Comparison of ENCODE assay signal across 8 cellular contexts in the genomic region with DNA sequence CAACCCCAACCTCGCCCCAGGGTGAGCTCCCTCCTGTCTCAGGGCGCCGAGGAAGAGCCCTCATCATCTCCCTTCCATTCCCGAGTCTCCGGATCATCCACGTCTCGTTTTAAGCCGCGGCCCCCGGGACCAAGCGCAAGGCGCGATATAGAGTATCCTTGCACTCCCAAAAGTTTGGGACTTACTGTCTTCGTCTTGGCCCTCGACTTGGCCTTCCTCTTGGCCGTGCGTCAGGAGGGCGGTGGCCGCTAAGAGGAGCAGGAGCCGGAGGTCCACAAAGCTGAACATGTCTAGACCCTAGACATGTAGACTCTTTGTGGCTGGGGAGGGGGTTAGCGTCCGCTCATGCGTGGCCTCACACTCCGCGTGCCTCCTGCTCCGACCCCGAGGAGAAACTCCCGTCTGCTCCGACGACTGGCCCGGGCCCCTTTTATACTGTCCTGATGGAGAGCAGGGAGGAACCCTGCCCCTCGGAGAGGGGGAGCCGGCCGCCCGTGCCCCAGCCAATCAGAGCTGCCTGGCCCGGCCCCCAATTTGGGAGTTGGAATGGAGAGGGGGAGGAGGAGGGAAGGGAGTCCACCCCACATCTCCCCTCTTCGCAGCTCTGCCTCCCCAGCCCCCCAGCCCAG. TPM values are rescaled to one million over a fixed set of nuclear protein-coding genes. Genes with fewer than 3 reads are reported as not detected.
DNase-seq lines count a peak whose midpoint lies in the region; ATAC-seq, FAIRE-seq and TF ChIP-seq lines count a peak whose summit lies in the region.

TSS of gene COL1A1 (minus strand) at position 406 of the 629 bp plus-strand sequence. CDS start at position 288, 118 bp downstream.

- peaks cover 61% of the 10 kb centered on the region for H3K27me3 Mint-ChIP-seq in activated CD4-positive, alpha-beta T cell treated with anti-CD3 and anti-CD28 coated beads, Interleukin-2, amount 10 ng/mL, durations not matched to agents 7 days and 5 days
- H3K27me3 Mint-ChIP-seq in stimulated activated memory B cell treated with anti-CD40 and anti-IgM and Interleukin-4, amounts not matched to agents 10 μg/mL and 1 μg/mL and 100 μg/mL, for 72 hours = peaks cover 67% of the 10 kb centered on the region

- in situ Hi-C loops in K562 (cut with MboI) = no loop called here

- peak within 1 kb of the TSS; percentile 48 to 87; a peak in 3 of 4 replicates for H3K9ac ChIP-seq in K562 (ENCODE audit: insufficient read depth in 1 of 2, low read depth in 2 of 2, low read length in 2 of 2)

- no TSS peak for BruUV-seq in K562 (replicated peaks; lab: Mats Ljungman, UMichigan)

- no peaks in the 10 kb centered on the region for H3K9me3 ChIP-seq in K562 (replicated peaks; ENCODE audit: control insufficient read depth, insufficient read depth, low read depth, low read length)

- H4K20me1 ChIP-seq in K562 (replicated peaks; ENCODE audit: control insufficient read depth, insufficient read depth, low read length) = no peaks in the 10 kb centered on the region

- WGBS in K562 (ENCODE audit: insufficient coverage, low coverage, missing lambda C conversion rate) = 18% methylated on average over 36 of the region's 37 CpGs

- H3K4me1 ChIP-seq in K562 (replicated peaks in 1 of 2; ENCODE audit: control insufficient read depth in 2 of 2, insufficient read depth in 2 of 2, low read length in 2 of 2) = peaks cover 12 to 32% of the 10 kb centered on the region in 2 experiments

- peak within 1 kb of the TSS; percentile 41 for H3K4me3 ChIP-seq in K562

- no peaks in the 10 kb centered on the region for H3K36me3 ChIP-seq in K562 (ENCODE audit: control insufficient read depth, insufficient read depth, low read length)

- TF ChIP-seq RAD21 in K562 (CRISPR knock-in tag; conservative IDR thresholded peaks at IDR 0.05 in 1 of 2, IDR thresholded peaks at IDR 0.05 in 1 of 2) = no peak

- peak within 1 kb of the TSS; percentile 90 for H2AFZ ChIP-seq in K562 (ENCODE audit: low read depth, low read length)

- H3K4me1 Mint-ChIP-seq in activated CD4-positive, alpha-beta T cell treated with anti-CD3 and anti-CD28 coated beads, Interleukin-2, amount 10 ng/mL, durations not matched to agents 7 days and 5 days = peaks cover 22% of the 10 kb centered on the region
- peaks cover 10% of the 10 kb centered on the region for H3K4me1 Mint-ChIP-seq in stimulated activated memory B cell treated with anti-CD40 and anti-IgM and Interleukin-4, amounts not matched to agents 10 μg/mL and 1 μg/mL and 100 μg/mL, for 72 hours

- no peaks in the 10 kb centered on the region for H3K9me3 Mint-ChIP-seq in activated CD4-positive, alpha-beta T cell treated with anti-CD3 and anti-CD28 coated beads, Interleukin-2, amount 10 ng/mL, durations not matched to agents 7 days and 5 days
- no peaks in the 10 kb centered on the region for H3K9me3 Mint-ChIP-seq in stimulated activated memory B cell treated with anti-CD40 and anti-IgM and Interleukin-4, amounts not matched to agents 10 μg/mL and 1 μg/mL and 100 μg/mL, for 72 hours

- peak within 1 kb of the TSS; percentile 9 for H3K27ac Mint-ChIP-seq in activated CD4-positive, alpha-beta T cell treated with anti-CD3 and anti-CD28 coated beads, Interleukin-2, amount 10 ng/mL, durations not matched to agents 7 days and 5 days
- H3K27ac Mint-ChIP-seq in stimulated activated memory B cell treated with anti-CD40 and anti-IgM and Interleukin-4, amounts not matched to agents 10 μg/mL and 1 μg/mL and 100 μg/mL, for 72 hours = no peak within 1 kb of the TSS

- TF ChIP-seq EP300 in K562 (IDR thresholded peaks at IDR 0.05; ENCODE audit: low read length) = no peak

- no peak within 1 kb of the TSS; the same call in 2 of the 3 replicates for H3K27ac ChIP-seq in K562 (ENCODE audit: extremely low read depth, low read depth, low read length)

- peak within 1 kb of the TSS; percentile 64 for H3K4me3 Mint-ChIP-seq in activated CD4-positive, alpha-beta T cell treated with anti-CD3 and anti-CD28 coated beads, Interleukin-2, amount 10 ng/mL, durations not matched to agents 7 days and 5 days
- peak within 1 kb of the TSS; percentile 68 for H3K4me3 Mint-ChIP-seq in stimulated activated memory B cell treated with anti-CD40 and anti-IgM and Interleukin-4, amounts not matched to agents 10 μg/mL and 1 μg/mL and 100 μg/mL, for 72 hours

- peaks cover 5 to 27% of the 10 kb centered on the region in 2 experiments; a peak in 4 of 5 replicates for H3K27me3 ChIP-seq in K562 (ENCODE audit: control insufficient read depth in 2 of 2, insufficient read depth in 2 of 2, low read length in 2 of 2)

- H3K79me2 ChIP-seq in K562 (ENCODE audit: control insufficient read depth, insufficient read depth, low read length) = no peaks in the 10 kb centered on the region

- TF ChIP-seq CTCF in K562 (IDR thresholded peaks at IDR 0.05 in 2 of 3, conservative IDR thresholded peaks at IDR 0.05 in 1 of 3; ENCODE audit: insufficient read depth in 2 of 3, low read depth in 1 of 3, low read length in 3 of 3) = no peak

- no peaks in the 10 kb centered on the region for H3K9me1 ChIP-seq in K562 (ENCODE audit: control insufficient read depth, insufficient read depth, low read length)

- CTCF ChIA-PET in activated CD4-positive, alpha-beta T cell treated with anti-CD3 and anti-CD28 coated beads, Interleukin-2, amount 10 ng/mL, durations not matched to agents 7 days and 5 days (lab: Charles Lee) = interaction anchor here (0.8 to 7.3 kb wide), 24 partner anchors 8 to 196 kb away, joined by 3 to 133 read pairs (median 7); partner anchors contain the start of genes LRRC59 and TMEM92
- CTCF ChIA-PET in K562 (lab: Yijun Ruan, JAX; ENCODE audit: low intra/inter-chr PET ratio) = interaction anchor here (0.7 to 5.1 kb wide), 9 partner anchors 12 to 278 kb away, joined by 3 to 147 read pairs (median 6); partner anchors contain the start of genes RSAD1 and TMEM92

- ATAC-seq in K562 (no peak), GM18498 (IDR thresholded peaks at IDR 0.05; ENCODE audit: unreplicated experiment) (no peak)
- no peak for ATAC-seq in stimulated activated memory B cell treated with anti-CD40 and anti-IgM and Interleukin-4, amounts not matched to agents 10 μg/mL and 1 μg/mL and 100 μg/mL, for 72 hours

- TF ChIP-seq POLR2A in K562 (conservative IDR thresholded peaks at IDR 0.05) = no peak

- no peaks in the 10 kb centered on the region for H3K36me3 Mint-ChIP-seq in activated CD4-positive, alpha-beta T cell treated with anti-CD3 and anti-CD28 coated beads, Interleukin-2, amount 10 ng/mL, durations not matched to agents 7 days and 5 days (ENCODE audit: low read depth)
- H3K36me3 Mint-ChIP-seq in stimulated activated memory B cell treated with anti-CD40 and anti-IgM and Interleukin-4, amounts not matched to agents 10 μg/mL and 1 μg/mL and 100 μg/mL, for 72 hours = no peaks in the 10 kb centered on the region

- no peak for FAIRE-seq in K562 (lab: Jason Lieb, UNC)

- intact Hi-C loops in K562 (cut with micrococcal nuclease) = no loop called here

- POLR2A ChIA-PET in activated CD4-positive, alpha-beta T cell treated with anti-CD3 and anti-CD28 coated beads, Interleukin-2, amount 10 ng/mL, durations not matched to agents 7 days and 5 days (lab: Charles Lee) = interaction anchor here (0.8 kb wide), 1 partner anchor 275 kb away, joined by 6 read pairs; no protein-coding TSS in a partner anchor
- POLR2A ChIA-PET in K562 (lab: Yijun Ruan, JAX) = interaction anchor here (0.7 to 0.8 kb wide), 2 partner anchors 93 to 116 kb away, joined by 3 to 4 read pairs; no protein-coding TSS in a partner anchor

- DNase-seq in activated CD4-positive, alpha-beta T cell treated with anti-CD3 and anti-CD28 coated beads, Interleukin-2, amount 10 ng/mL, durations not matched to agents 7 days and 5 days = no peak
- DNase-seq in activated CD4-positive, alpha-beta T cell treated with anti-CD3 and anti-CD28 coated beads, Interleukin-2, amount 50 U/mL, for 48 hours = no peak
- DNase-seq in K562 (ENCODE audit: extremely low read depth in 1 of 4, low spot score in 3 of 4) (no peak), iPS-NIHi7 (ENCODE audit: extremely low spot score) (peak; percentile 48), NCI-H1417 (lab: John Stamatoyannopoulos, UW) (no peak), GF-D8 (lab: John Stamatoyannopoulos, UW) (no peak)

- H3K4me2 ChIP-seq in K562 (ENCODE audit: insufficient read depth, low read length) = peak within 1 kb of the TSS; percentile 83

TF ChIP-seq in K562, 482 proteins besides CTCF, POLR2A, EP300 and RAD21:
- TF ChIP-seq NFYB (IDR thresholded peaks at IDR 0.05; ENCODE audit: extremely low read depth, insufficient read length) (peak; percentile 19), SNIP1 (IDR thresholded peaks at IDR 0.05; ENCODE audit: low read depth) (no peak)

RNA-seq across cellular contexts. Expression of gene COL1A1, which starts in this region (rescaled TPM):
- total RNA-seq in activated CD4-positive, alpha-beta T cell treated with anti-CD3 and anti-CD28 coated beads, Interleukin-2, amount 10 ng/mL, durations not matched to agents 7 days and 5 days = under 1 TPM; 0.31 to 0.55 TPM
- 3.2 and 16.9 TPM in 2 replicates for total RNA-seq in K562 (2011; cell fraction: chromatin; rRNA removed; ENCODE audit: low replicate concordance)
- total RNA-seq in K562 (2011; cell fraction: nucleolus; rRNA removed) = 5.7 and 9.0 TPM in 2 replicates
- 3.7 and 4.2 TPM in 2 replicates for total RNA-seq in K562 (2011; cell fraction: nucleoplasm; rRNA removed)
- total RNA-seq in K562 (2014; rRNA removed) = 0.86 and 0.91 TPM in 2 replicates
- total RNA-seq in K562 (2014; rRNA removed; fragmentation: Illumina TruSeq; extraction: Trizol) = 0.15 TPM in 1 of 2 replicates, not detected in the other
- total RNA-seq in K562 (2015; rRNA removed; fragmentation: Illumina TruSeq; extraction: Trizol) = 0.08 and 0.18 TPM in 2 replicates
- total RNA-seq in K562 (2021) = 2.8 and 3.4 TPM in 2 replicates
- polyA plus RNA-seq in K562 (2011; rRNA removed) = 0.11 and 0.20 TPM in 2 replicates
- 0.16 and 0.27 TPM in 2 replicates for polyA plus RNA-seq in K562 (2011; cell fraction: cytosol; rRNA removed)
- 2.0 and 4.9 TPM in 2 replicates for polyA plus RNA-seq in K562 (2011; cell fraction: nucleus; rRNA removed)
- polyA plus RNA-seq in K562 (2012) = 1.1 and 1.7 TPM in 2 replicates
- polyA plus RNA-seq in K562 (2014; fragmentation: Illumina TruSeq; extraction: Trizol) = 0.64 and 0.91 TPM in 2 replicates
- under 1 TPM; 0.04 to 0.06 TPM for polyA plus RNA-seq in K562 (2014; fragmentation: Nextera tagmentation; extraction: Ambion mirVana)
- 0.86 and 0.95 TPM in 2 replicates for polyA plus RNA-seq in K562 (2014; rRNA removed)
- polyA minus RNA-seq in K562 (2011; rRNA and poly(A)+ RNA removed) = 0.25 and 1.1 TPM in 2 replicates
- polyA minus RNA-seq in K562 (2011; cell fraction: cytosol; rRNA and poly(A)+ RNA removed) = 2.0 and 3.3 TPM in 2 replicates
- 2.3 and 3.1 TPM in 2 replicates for polyA minus RNA-seq in K562 (2011; cell fraction: nucleus; rRNA and poly(A)+ RNA removed)
